Comparison of ENCODE assay signal across 8 cellular contexts in the genomic region with DNA sequence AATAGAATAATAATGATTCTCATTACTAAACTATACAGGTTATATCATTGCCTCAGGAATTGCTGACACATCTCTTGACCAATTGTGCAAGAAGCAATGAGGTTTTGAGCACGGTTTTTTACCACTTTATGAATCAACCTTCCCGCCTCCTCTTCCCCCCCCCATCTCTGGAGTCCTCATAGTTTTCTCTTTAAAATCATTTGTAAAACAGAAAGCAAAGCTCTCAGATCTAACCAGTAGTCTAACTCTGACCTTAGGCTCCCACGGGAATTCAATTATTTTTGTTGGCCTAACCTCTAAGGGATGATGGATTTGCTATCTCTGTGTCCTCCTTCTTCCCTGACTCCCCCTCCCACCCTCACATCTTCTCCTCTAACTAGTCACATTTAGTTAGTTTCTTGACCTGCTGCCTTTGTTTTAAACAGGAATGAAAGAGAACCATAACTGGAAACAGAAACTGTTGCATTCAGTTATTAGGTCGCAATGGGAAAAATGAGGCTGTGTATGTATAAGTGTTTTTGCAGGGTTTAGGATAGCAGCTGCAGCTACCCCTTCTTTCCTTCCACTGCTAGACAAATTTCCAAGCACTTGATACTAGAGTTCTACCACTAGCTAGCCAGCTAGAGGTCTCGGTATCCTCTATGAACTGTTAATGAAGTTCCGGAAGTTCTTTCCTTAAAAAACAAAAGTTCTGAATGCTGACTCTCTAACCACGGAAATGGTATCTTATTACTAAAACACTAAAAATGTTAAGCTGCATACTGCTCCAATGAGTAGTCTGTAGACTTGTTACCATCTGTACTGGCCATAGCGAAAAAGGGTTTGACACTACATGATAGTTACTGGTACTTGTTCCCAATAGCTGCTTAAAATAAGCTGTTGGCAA.
A peak's percentile ranks its signal among the peaks of the same experiment; 100 is the strongest.
DNase-seq lines count a peak whose midpoint lies in the region; ATAC-seq and TF ChIP-seq lines count a peak whose summit lies in the region.

No MANE protein-coding gene starts in this region.

- no peaks in the 10 kb centered on the region for H3K36me3 Mint-ChIP-seq in osteocyte (ENCODE audit: unreplicated experiment)

- H3K36me3 ChIP-seq in colonic mucosa (no peaks in the 10 kb centered on the region), BE2C (no peaks in the 10 kb centered on the region)

- H3K27me3 Mint-ChIP-seq in osteocyte (ENCODE audit: unreplicated experiment) = no peaks in the 10 kb centered on the region

- no peak overlapping the region for H3K4me3 ChIP-seq in colonic mucosa
- H3K4me3 ChIP-seq in BE2C (ENCODE audit: low read depth, low read length) = no peak overlapping the region

- H3K4me3 Mint-ChIP-seq in osteocyte (ENCODE audit: unreplicated experiment) = peak overlapping the region; percentile 66

- peak overlapping the region; percentile 88 for H3K27ac Mint-ChIP-seq in osteocyte (ENCODE audit: unreplicated experiment)

- peaks cover 36% of the 10 kb centered on the region for H3K4me1 Mint-ChIP-seq in osteocyte (ENCODE audit: unreplicated experiment)

- no peaks in the 10 kb centered on the region for H3K9me3 ChIP-seq in colonic mucosa
- no peaks in the 10 kb centered on the region for H3K9me3 ChIP-seq in BE2C

- H3K27ac ChIP-seq in colonic mucosa = peak overlapping the region; percentile 24

- H3K9me3 Mint-ChIP-seq in osteocyte (ENCODE audit: unreplicated experiment) = no peaks in the 10 kb centered on the region

- H3K27me3 ChIP-seq in colonic mucosa (no peaks in the 10 kb centered on the region), BE2C (no peaks in the 10 kb centered on the region)

- TF ChIP-seq CTCF in colonic mucosa (IDR thresholded peaks at IDR 0.05) (no peak), osteocyte (IDR thresholded peaks at IDR 0.05) (no peak), BE2C (IDR thresholded peaks at IDR 0.05; ENCODE audit: low read depth, low read length) (no peak)

- DNase-seq in GM04504 (ENCODE audit: low read depth) (peak; percentile 73), SIG-M5 treated with dmso at 0.1 percent for 504 hours (lab: John Stamatoyannopoulos, UW; ENCODE audit: unreplicated experiment) (peak; percentile 77), colonic mucosa (no peak), osteocyte (ENCODE audit: extremely low spot score, unreplicated experiment) (no peak), BE2C (no peak), NCI-H1092 treated with DMSO at 0.1 percent for 48 hours (lab: John Stamatoyannopoulos, UW) (no peak), SW480 (ENCODE audit: low spot score) (no peak)

- ATAC-seq in HG02759 (IDR thresholded peaks at IDR 0.05; ENCODE audit: unreplicated experiment) = peak; percentile 70

- H3K9ac ChIP-seq in colonic mucosa (ENCODE audit: low read depth in 2 of 2, low read length in 2 of 2) = no peak overlapping the region

- no peaks in the 10 kb centered on the region for H3K4me1 ChIP-seq in colonic mucosa
- H3K4me1 ChIP-seq in BE2C = no peaks in the 10 kb centered on the region

- intact Hi-C loops in colonic mucosa (cut with DNase I) = no loop called here

Comparison
In these comparisons a context has a peak if more than half of its experiments do, and no peak if none do; other contexts are left out.
1. DNase-seq: peak in GM04504 (single experiment) and SIG-M5 treated with dmso at 0.1 percent for 504 hours (single experiment); none in colonic mucosa (single experiment), osteocyte (single experiment), BE2C (single experiment), NCI-H1092 treated with DMSO at 0.1 percent for 48 hours (single experiment) and SW480 (single experiment).